In genomic region chr9:35859310-35859994, GRCh38 we compare ENCODE assay signal across 1 cellular context.
TF ChIP-seq lines count a peak whose summit lies in the region.

No MANE protein-coding gene starts in this region.

TF ChIP-seq in HCT116, 20 proteins besides CTCF, POLR2A, EP300 and RAD21:
- TF ChIP-seq FOSL1 (IDR thresholded peaks at IDR 0.05; ENCODE audit: low read depth): no peak
- TF ChIP-seq REST (IDR thresholded peaks at IDR 0.05; ENCODE audit: low read depth): no peak
- TF ChIP-seq ATF3 (IDR thresholded peaks at IDR 0.05): no peak
- TF ChIP-seq YY1 (IDR thresholded peaks at IDR 0.05; ENCODE audit: extremely low read depth, insufficient replicate concordance, low read depth, low read length): no peak
- no peak for TF ChIP-seq TCF7L2 (IDR thresholded peaks at IDR 0.05; ENCODE audit: borderline replicate concordance, extremely low read depth, insufficient read depth, insufficient read length)
- no peak for TF ChIP-seq ZNF274 (IDR thresholded peaks at IDR 0.05; ENCODE audit: low read depth, low read length)
- no peak for TF ChIP-seq SRF (IDR thresholded peaks at IDR 0.05; ENCODE audit: low read depth)
- TF ChIP-seq ZBTB33 (IDR thresholded peaks at IDR 0.05; ENCODE audit: extremely low read depth, insufficient replicate concordance, low read length): no peak
- no peak for TF ChIP-seq ELF1 (IDR thresholded peaks at IDR 0.05; ENCODE audit: borderline replicate concordance, low read depth)
- TF ChIP-seq EZH2 (IDR thresholded peaks at IDR 0.05): no peak
- TF ChIP-seq SP1 (IDR thresholded peaks at IDR 0.05; ENCODE audit: low read depth): no peak
- no peak for TF ChIP-seq CBX3 (IDR thresholded peaks at IDR 0.05; ENCODE audit: low read depth)
